In genomic region chr20:49496526-49497216, GRCh38 we compare ENCODE assay signal across 1 cellular context.
A peak's percentile ranks its signal among the peaks of the same experiment; 100 is the strongest.
TF ChIP-seq lines count a peak whose summit lies in the region.

No MANE protein-coding gene starts in this region.

TF ChIP-seq in HEK293, 187 proteins besides CTCF, POLR2A, EP300 and RAD21 (continued from another document):
- TF ChIP-seq ZBTB49 (tag by site-specific recombination; IDR thresholded peaks at IDR 0.05; ENCODE audit: low read depth) (no peak), ZNF398 (tag by site-specific recombination; IDR thresholded peaks at IDR 0.05) (peak; percentile 11; the same call in 1 of the 2 replicates), ZNF548 (tag by site-specific recombination; IDR thresholded peaks at IDR 0.05) (no peak)
